ENCODE assay signal across 11 cellular contexts in genomic region chr6:111861321-111861938, GRCh38. TPM values are rescaled to one million over a fixed set of nuclear protein-coding genes. Genes with fewer than 3 reads are reported as not detected.
DNase-seq lines count a peak whose midpoint lies in the region; ATAC-seq and TF ChIP-seq lines count a peak whose summit lies in the region.
"Had no signal": no experiment of that assay in that cellular context is flagged by ENCODE, and none has a peak within 500 bp of the region (broad histone marks: within the 10 kb centered on the region; RNA-seq: fewer than 3 reads in every experiment).

No MANE protein-coding gene starts in this region.

- TF ChIP-seq POLR2A in spleen (IDR thresholded peaks at IDR 0.05) = no peak

- peaks cover 98% of the 10 kb centered on the region for H3K4me1 Mint-ChIP-seq in activated naive CD4-positive, alpha-beta T cell treated with anti-CD3 and anti-CD28 coated beads, Interleukin-2, amount 50 U/mL, for 24 hours
- H3K4me1 Mint-ChIP-seq in activated naive CD4-positive, alpha-beta T cell treated with anti-CD3 and anti-CD28 coated beads, Interleukin-2, amount 10 ng/mL, durations not matched to agents 7 days and 5 days = peaks cover 91% of the 10 kb centered on the region
- peaks cover 99% of the 10 kb centered on the region for H3K4me1 Mint-ChIP-seq in activated naive CD8-positive, alpha-beta T cell treated with anti-CD3 and anti-CD28 coated beads, Interleukin-2, amount 50 U/mL, for 24 hours
- H3K4me1 Mint-ChIP-seq in type B pancreatic cell (ENCODE audit: unreplicated experiment) = peaks cover 47% of the 10 kb centered on the region

- H3K27me3 ChIP-seq in spleen (replicated peaks in 1 of 7) = no peaks in the 10 kb centered on the region

- no peaks in the 10 kb centered on the region for H3K9me3 ChIP-seq in spleen

- intact Hi-C loops in spleen (cut with DNase I; ENCODE audit: low total_unique reads) = no loop called here

- WGBS in spleen, 5 donors = 82 to 92% (median 88%) methylated on average over 8 of the region's 8 CpGs

- TF ChIP-seq CTCF in type B pancreatic cell (conservative IDR thresholded peaks at IDR 0.05) (no peak), spleen (IDR thresholded peaks at IDR 0.05 in 8 of 11, conservative IDR thresholded peaks at IDR 0.05 in 3 of 11) (no peak)

- CTCF ChIA-PET in activated naive CD4-positive, alpha-beta T cell treated with anti-CD3 and anti-CD28 coated beads, Interleukin-2, amount 10 ng/mL, durations not matched to agents 7 days and 5 days (lab: Charles Lee) = interaction anchor here (1.1 to 1.4 kb wide), 2 partner anchors 8 to 18 kb away, joined by 3 to 4 read pairs; no protein-coding TSS in a partner anchor

- no peaks in the 10 kb centered on the region for H3K27me3 Mint-ChIP-seq in activated naive CD4-positive, alpha-beta T cell treated with anti-CD3 and anti-CD28 coated beads, Interleukin-2, amount 50 U/mL, for 24 hours
- H3K27me3 Mint-ChIP-seq in activated naive CD4-positive, alpha-beta T cell treated with anti-CD3 and anti-CD28 coated beads, Interleukin-2, amount 10 ng/mL, durations not matched to agents 7 days and 5 days = no peaks in the 10 kb centered on the region
- H3K27me3 Mint-ChIP-seq in activated naive CD8-positive, alpha-beta T cell treated with anti-CD3 and anti-CD28 coated beads, Interleukin-2, amount 50 U/mL, for 24 hours = no peaks in the 10 kb centered on the region
- H3K27me3 Mint-ChIP-seq in type B pancreatic cell = no peaks in the 10 kb centered on the region

- H3K27ac Mint-ChIP-seq in activated naive CD4-positive, alpha-beta T cell treated with anti-CD3 and anti-CD28 coated beads, Interleukin-2, amount 50 U/mL, for 24 hours = peak overlapping the region; percentile 80
- no peak overlapping the region for H3K27ac Mint-ChIP-seq in activated naive CD4-positive, alpha-beta T cell treated with anti-CD3 and anti-CD28 coated beads, Interleukin-2, amount 10 ng/mL, durations not matched to agents 7 days and 5 days
- peak overlapping the region; percentile 87 for H3K27ac Mint-ChIP-seq in activated naive CD8-positive, alpha-beta T cell treated with anti-CD3 and anti-CD28 coated beads, Interleukin-2, amount 50 U/mL, for 24 hours
- H3K27ac Mint-ChIP-seq in type B pancreatic cell = peak overlapping the region; percentile 17

- H3K36me3 ChIP-seq in spleen = peaks cover 0 to 5% (median 0%) of the 10 kb centered on the region in 6 donors

- no peak for ATAC-seq in activated naive CD8-positive, alpha-beta T cell treated with anti-CD3 and anti-CD28 coated beads, Interleukin-2, amount 50 U/mL, for 24 hours
- ATAC-seq in GM21723 (IDR thresholded peaks at IDR 0.05; ENCODE audit: unreplicated experiment) (no peak), GM21717 (IDR thresholded peaks at IDR 0.05; ENCODE audit: unreplicated experiment) (no peak)

- no peak overlapping the region for H3K27ac ChIP-seq in spleen

- H3K4me3 ChIP-seq in spleen = no peak overlapping the region

- H3K4me3 Mint-ChIP-seq in activated naive CD4-positive, alpha-beta T cell treated with anti-CD3 and anti-CD28 coated beads, Interleukin-2, amount 50 U/mL, for 24 hours = peak overlapping the region; percentile 73
- no peak overlapping the region for H3K4me3 Mint-ChIP-seq in activated naive CD4-positive, alpha-beta T cell treated with anti-CD3 and anti-CD28 coated beads, Interleukin-2, amount 10 ng/mL, durations not matched to agents 7 days and 5 days
- H3K4me3 Mint-ChIP-seq in activated naive CD8-positive, alpha-beta T cell treated with anti-CD3 and anti-CD28 coated beads, Interleukin-2, amount 50 U/mL, for 24 hours = peak overlapping the region; percentile 45
- peak overlapping the region; percentile 11 for H3K4me3 Mint-ChIP-seq in type B pancreatic cell

- DNase-seq in activated naive CD4-positive, alpha-beta T cell treated with anti-CD3 and anti-CD28 coated beads, Interleukin-2, amount 10 ng/mL, durations not matched to agents 7 days and 5 days = no peak
- peak; percentile 90 for DNase-seq in NCI-H2107 (lab: John Stamatoyannopoulos, UW)
- DNase-seq in activated naive CD8-positive, alpha-beta T cell treated with anti-CD3 and anti-CD28 coated beads, Interleukin-2, amount 50 U/mL, for 24 hours = no peak
- no peak for DNase-seq in type B pancreatic cell (ENCODE audit: extremely low spot score, unreplicated experiment)
- DNase-seq in spleen = no peak
- DNase-seq: foreskin fibroblast; NCI-H226; stimulated activated CD4-positive, alpha-beta T cell treated with anti-CD3 and anti-CD28 coated beads, Interleukin-4, amount 100 ng/mL, for 24 hours had no signal

- no peaks in the 10 kb centered on the region for H3K9me3 Mint-ChIP-seq in activated naive CD4-positive, alpha-beta T cell treated with anti-CD3 and anti-CD28 coated beads, Interleukin-2, amount 50 U/mL, for 24 hours
- no peaks in the 10 kb centered on the region for H3K9me3 Mint-ChIP-seq in activated naive CD4-positive, alpha-beta T cell treated with anti-CD3 and anti-CD28 coated beads, Interleukin-2, amount 10 ng/mL, durations not matched to agents 7 days and 5 days
- H3K9me3 Mint-ChIP-seq in activated naive CD8-positive, alpha-beta T cell treated with anti-CD3 and anti-CD28 coated beads, Interleukin-2, amount 50 U/mL, for 24 hours = no peaks in the 10 kb centered on the region
- peaks cover 5% of the 10 kb centered on the region for H3K9me3 Mint-ChIP-seq in type B pancreatic cell

- peaks cover 34% of the 10 kb centered on the region for H3K36me3 Mint-ChIP-seq in activated naive CD4-positive, alpha-beta T cell treated with anti-CD3 and anti-CD28 coated beads, Interleukin-2, amount 50 U/mL, for 24 hours
- H3K36me3 Mint-ChIP-seq in activated naive CD4-positive, alpha-beta T cell treated with anti-CD3 and anti-CD28 coated beads, Interleukin-2, amount 10 ng/mL, durations not matched to agents 7 days and 5 days = peaks cover 33% of the 10 kb centered on the region
- H3K36me3 Mint-ChIP-seq in activated naive CD8-positive, alpha-beta T cell treated with anti-CD3 and anti-CD28 coated beads, Interleukin-2, amount 50 U/mL, for 24 hours (ENCODE audit: low read depth) = peaks cover 65% of the 10 kb centered on the region
- H3K36me3 Mint-ChIP-seq in type B pancreatic cell = peaks cover 8% of the 10 kb centered on the region

- peaks cover 0 to 100% (median 36%) of the 10 kb centered on the region in 6 donors for H3K4me1 ChIP-seq in spleen

RNA-seq across cellular contexts. Expression of gene FYN, which starts 11.8 kb away (rescaled TPM):
- 131 and 283 TPM in 2 replicates for total RNA-seq in type B pancreatic cell (ENCODE audit: low replicate concordance)
- total RNA-seq in spleen = 100 to 1,000 TPM; 193 to 409 (median 227) TPM
- 10 to 100 TPM; 56.6 to 78.1 (median 65.6) TPM for polyA plus RNA-seq in spleen
